ENCODE assay signal across 8 cellular contexts in the genomic region with DNA sequence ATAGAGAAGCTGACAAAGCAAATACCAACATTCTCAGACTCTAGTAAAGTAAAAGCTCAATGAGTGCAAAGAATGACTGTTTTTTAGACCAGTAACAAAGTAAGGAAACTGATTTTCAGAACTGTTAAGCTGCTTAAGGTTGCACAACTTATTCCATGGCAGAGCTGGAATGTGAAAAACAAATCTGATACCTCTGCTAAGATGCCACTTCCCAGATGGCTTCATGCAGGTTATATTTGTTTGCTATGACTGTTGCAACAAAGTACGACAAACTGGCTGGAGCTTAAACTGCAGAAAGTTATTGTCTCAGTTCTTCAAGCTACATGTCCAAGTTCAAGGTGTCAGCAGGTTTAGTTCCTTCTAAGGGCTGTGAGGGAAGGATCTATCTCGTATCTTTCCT.
"Had no signal": no experiment of that assay in that cellular context is flagged by ENCODE, and none has a peak within 500 bp of the region (broad histone marks: within the 10 kb centered on the region; RNA-seq: fewer than 3 reads in every experiment).

No MANE protein-coding gene starts in this region.

- H3K4me3 Mint-ChIP-seq: HFFc6, IgD-negative memory B cell had no signal

- ATAC-seq: HCT116, HepG2 had no signal

- H3K27ac Mint-ChIP-seq: HFFc6, IgD-negative memory B cell had no signal

- H3K4me1 Mint-ChIP-seq: IgD-negative memory B cell had no signal

- DNase-seq: GM23248, GOT3, H7, HFFc6, KBM-7 had no signal

- H3K27me3 Mint-ChIP-seq: IgD-negative memory B cell had no signal
